ENCODE assay signal across 1 cellular context in the genomic region with DNA sequence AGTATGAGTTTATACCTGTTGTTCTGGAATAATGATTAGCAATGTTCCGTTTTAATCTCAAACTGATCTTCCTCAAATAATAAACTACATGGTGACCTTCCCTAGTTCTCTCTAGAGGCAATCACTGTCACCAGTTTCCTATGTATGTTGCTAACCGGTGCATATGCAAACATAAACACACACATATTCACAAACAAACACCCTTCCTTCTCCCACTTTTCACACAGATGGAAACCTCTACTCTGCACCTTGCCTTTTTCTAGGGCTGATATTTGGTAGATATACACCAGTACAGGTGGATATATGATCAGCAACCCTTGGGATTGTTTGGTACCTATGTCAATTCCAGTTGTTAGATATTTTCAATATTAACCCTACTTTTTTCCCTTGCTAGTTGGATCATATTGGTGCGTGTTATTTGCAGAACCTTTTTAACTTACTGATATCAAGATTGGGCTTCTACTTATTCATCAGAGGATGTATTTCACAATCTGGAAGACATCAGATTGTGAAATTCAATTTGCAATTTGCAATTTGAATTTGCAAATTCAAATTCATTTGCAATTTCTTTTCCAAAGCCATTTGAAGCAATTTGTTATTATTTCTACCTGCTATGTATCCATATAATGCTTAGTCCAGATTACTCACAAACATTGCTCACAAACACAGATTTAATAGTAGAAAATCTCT.
TF ChIP-seq lines count a peak whose summit lies in the region.

No MANE protein-coding gene starts in this region.

TF ChIP-seq in WTC11, 78 proteins besides CTCF, POLR2A, EP300 and RAD21 (continued from another document):
- no peak for TF ChIP-seq USF1 (CRISPR knock-in tag; IDR thresholded peaks at IDR 0.05)
- TF ChIP-seq, protein P1, sequence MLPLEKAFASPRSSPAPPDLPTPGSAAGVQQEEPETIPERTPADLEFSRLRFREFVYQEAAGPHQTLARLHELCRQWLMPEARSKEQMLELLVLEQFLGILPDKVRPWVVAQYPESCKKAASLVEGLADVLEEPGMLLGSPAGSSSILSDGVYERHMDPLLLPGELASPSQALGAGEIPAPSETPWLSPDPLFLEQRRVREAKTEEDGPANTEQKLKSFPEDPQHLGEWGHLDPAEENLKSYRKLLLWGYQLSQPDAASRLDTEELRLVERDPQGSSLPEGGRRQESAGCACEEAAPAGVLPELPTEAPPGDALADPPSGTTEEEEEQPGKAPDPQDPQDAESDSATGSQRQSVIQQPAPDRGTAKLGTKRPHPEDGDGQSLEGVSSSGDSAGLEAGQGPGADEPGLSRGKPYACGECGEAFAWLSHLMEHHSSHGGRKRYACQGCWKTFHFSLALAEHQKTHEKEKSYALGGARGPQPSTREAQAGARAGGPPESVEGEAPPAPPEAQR (CRISPR knock-in tag; IDR thresholded peaks at IDR 0.05) = no peak
- TF ChIP-seq MAX (CRISPR knock-in tag; IDR thresholded peaks at IDR 0.05) = no peak
- no peak for TF ChIP-seq ESRRA (CRISPR knock-in tag; IDR thresholded peaks at IDR 0.05; ENCODE audit: borderline replicate concordance)
- TF ChIP-seq CDX4 (CRISPR knock-in tag; IDR thresholded peaks at IDR 0.05; ENCODE audit: borderline replicate concordance) = no peak
